13 cellular contexts compared by ENCODE assay signal in the genomic region with DNA sequence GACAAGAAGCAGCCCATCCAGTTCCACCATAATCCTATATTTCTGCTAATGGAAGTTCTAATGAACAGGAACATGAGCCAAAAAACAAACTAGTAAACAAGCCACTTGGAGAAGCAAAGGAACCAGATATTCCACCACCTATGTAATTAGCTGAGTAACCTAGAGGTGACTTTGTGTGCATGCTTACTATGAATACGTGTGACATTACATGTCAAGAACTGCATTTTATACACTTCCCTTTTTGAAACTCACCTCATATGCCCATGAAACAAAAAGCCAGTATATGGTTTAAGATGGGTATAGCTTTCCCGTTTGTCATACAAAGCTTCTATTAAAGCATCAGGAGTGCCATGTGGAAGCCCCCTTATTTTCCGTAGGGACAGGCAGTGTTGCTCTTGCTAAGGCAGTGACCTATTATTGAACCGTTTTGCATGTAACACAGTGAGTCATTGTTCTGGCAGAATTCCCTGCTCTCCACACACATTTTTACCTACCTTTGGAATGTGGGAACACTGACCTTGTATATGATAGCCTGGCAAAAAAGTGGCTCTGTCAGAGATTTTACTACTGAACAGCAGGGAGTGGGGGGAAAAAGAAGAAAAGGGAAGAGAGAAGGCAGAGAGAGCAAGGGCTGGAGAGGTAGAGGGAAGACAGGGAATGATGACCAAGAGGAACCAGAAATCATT. TPM values are rescaled to one million over a fixed set of nuclear protein-coding genes. Genes with fewer than 3 reads are reported as not detected.
A peak's percentile ranks its signal among the peaks of the same experiment; 100 is the strongest.
DNase-seq lines count a peak whose midpoint lies in the region; ATAC-seq and TF ChIP-seq lines count a peak whose summit lies in the region.
"Had no signal": no experiment of that assay in that cellular context is flagged by ENCODE, and none has a peak within 500 bp of the region (broad histone marks: within the 10 kb centered on the region; RNA-seq: fewer than 3 reads in every experiment).

No MANE protein-coding gene starts in this region.

- H3K9me3 ChIP-seq in heart left ventricle (no peaks in the 10 kb centered on the region), right atrium auricular region (no peaks in the 10 kb centered on the region)
- H3K9me3 ChIP-seq: neutrophil had no signal

- H3K4me1 ChIP-seq in heart left ventricle (peaks cover 0 to 10% (median 0%) of the 10 kb centered on the region in 12 donors), right atrium auricular region (no peaks in the 10 kb centered on the region)

- H3K27ac ChIP-seq in heart left ventricle, result no peak overlapping the region
- H3K27ac ChIP-seq in right atrium auricular region, result no peak overlapping the region
- H3K27ac ChIP-seq in brain microvascular endothelial cell, result peak overlapping the region; percentile 45
- H3K27ac ChIP-seq: neutrophil had no signal

- in situ Hi-C loops in brain microvascular endothelial cell (cut with HindIII; ENCODE audit: low pct_ligation_motif_present, low sequenced_read_pairs), result no loop called here

- ATAC-seq in heart left ventricle, result peak in 3 of 4 donors; percentile 62 to 74 (median 73)
- ATAC-seq in HG03135 (IDR thresholded peaks at IDR 0.05; ENCODE audit: unreplicated experiment), result no peak
- ATAC-seq in GM18498 (IDR thresholded peaks at IDR 0.05; ENCODE audit: unreplicated experiment), result no peak
- no peak for ATAC-seq in GM21717 (IDR thresholded peaks at IDR 0.05; ENCODE audit: unreplicated experiment)
- ATAC-seq: stimulated activated naive B cell treated with anti-CD40 and anti-IgM and Interleukin-4, amounts not matched to agents 10 μg/mL and 1 μg/mL and 100 μg/mL, for 72 hours had no signal

- H3K27me3 ChIP-seq in heart left ventricle (no peaks in the 10 kb centered on the region), right atrium auricular region (no peaks in the 10 kb centered on the region), brain microvascular endothelial cell (replicated peaks) (no peaks in the 10 kb centered on the region)
- H3K27me3 ChIP-seq: neutrophil had no signal

- intact Hi-C loops in heart left ventricle (cut with DNase I), result no loop called here

- no peaks in the 10 kb centered on the region for H3K36me3 ChIP-seq in heart left ventricle
- H3K36me3 ChIP-seq in right atrium auricular region, result no peaks in the 10 kb centered on the region
- H3K36me3 ChIP-seq in brain microvascular endothelial cell (replicated peaks), result no peaks in the 10 kb centered on the region
- H3K36me3 ChIP-seq: neutrophil had no signal

- H3K4me3 ChIP-seq in heart left ventricle, result no peak overlapping the region
- H3K4me3 ChIP-seq in right atrium auricular region, result no peak overlapping the region
- H3K4me3 ChIP-seq in brain microvascular endothelial cell (ENCODE audit: low read depth, low read length), result no peak overlapping the region

- 29 to 35% (median 31%) methylated on average over 4 of the region's 4 CpGs for WGBS in heart left ventricle, 4 donors

- DNase-seq in heart left ventricle (no peak), right atrium auricular region (ENCODE audit: low spot score) (no peak), brain microvascular endothelial cell (peak; percentile 94), left kidney (ENCODE audit: low read depth, low spot score) (peak; percentile 32), NCI-H2227 (lab: John Stamatoyannopoulos, UW; ENCODE audit: unreplicated experiment) (no peak)
- DNase-seq: activated CD4-positive, alpha-beta T cell treated with anti-CD3 and anti-CD28 coated beads, Interleukin-2, amount 10 ng/mL, durations not matched to agents 7 days and 5 days; C1 segment of cervical spinal cord; NCI-H2171 treated with DMSO at 0.1 percent for 48 hours; stimulated activated naive B cell treated with anti-CD40 and anti-IgM and Interleukin-4, amounts not matched to agents 10 μg/mL and 1 μg/mL and 100 μg/mL, for 72 hours had no signal

- TF ChIP-seq CTCF in heart left ventricle (IDR thresholded peaks at IDR 0.05) (no peak), right atrium auricular region (IDR thresholded peaks at IDR 0.05) (no peak), brain microvascular endothelial cell (IDR thresholded peaks at IDR 0.05; ENCODE audit: low read depth, low read length, missing control alignments) (no peak)

- TF ChIP-seq POLR2A in heart left ventricle (IDR thresholded peaks at IDR 0.05), result no peak

RNA-seq across cellular contexts. Expression of gene FRMD6, which starts 34.8 kb away (rescaled TPM):
- total RNA-seq in heart left ventricle (10 to 100 TPM in 3 of 9 donors, 1 to 10 TPM in 6; 4.0 to 23.2 (median 9.2) TPM), right atrium auricular region (1 to 10 TPM; 7.2 to 7.9 TPM)
- 1 to 10 TPM; 1.9 to 4.4 TPM for polyA plus RNA-seq in heart left ventricle

Comparison
In these comparisons a context has a peak if more than half of its experiments do, and no peak if none do; other contexts are left out.
1. ATAC-seq: peak in heart left ventricle (3 of 4); none in HG03135 (single experiment), GM18498 (single experiment) and GM21717 (single experiment).
2. DNase-seq: peak in brain microvascular endothelial cell (single experiment) and left kidney (single experiment); none in heart left ventricle (0 of 5), right atrium auricular region (single experiment) and NCI-H2227 (single experiment).